ENCODE assay signal across 8 cellular contexts in the genomic region with DNA sequence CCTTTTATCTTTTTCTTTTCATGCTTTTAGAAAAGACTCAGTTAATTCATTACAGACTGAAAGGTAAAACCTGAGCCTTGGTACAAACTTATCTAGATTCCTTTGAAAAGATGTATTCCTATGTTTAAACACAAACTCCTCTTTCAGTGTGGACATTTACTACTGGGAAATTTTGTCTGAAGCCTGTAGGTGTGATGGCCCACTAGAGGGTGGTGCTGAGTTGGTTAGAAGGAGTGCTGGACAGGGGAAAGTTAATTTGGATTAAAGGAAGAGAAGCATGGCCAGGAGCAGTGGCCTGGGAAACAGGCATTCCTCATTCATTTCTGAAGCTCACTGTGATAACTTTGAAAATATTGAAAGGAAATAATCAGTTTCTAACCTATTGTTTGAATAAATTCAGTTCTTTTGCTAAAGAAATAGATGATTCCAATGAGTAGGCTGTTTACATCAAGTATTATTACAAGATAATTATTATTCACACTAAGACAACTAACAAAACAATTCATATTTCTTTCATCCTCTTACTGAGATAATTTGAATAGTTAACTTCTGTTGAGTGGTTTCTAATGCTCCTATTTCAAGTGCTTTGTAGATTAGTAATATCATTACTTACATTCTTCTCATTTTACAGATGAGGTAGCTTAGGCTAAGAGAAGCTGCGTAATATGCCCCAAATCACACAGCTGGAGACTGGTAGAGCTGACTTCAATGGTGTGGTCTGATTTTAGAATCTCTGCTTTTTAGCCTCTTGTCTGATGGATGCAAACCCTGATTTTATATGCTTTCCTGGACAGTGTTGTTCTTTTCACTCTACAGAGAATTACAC.
DNase-seq lines count a peak whose midpoint lies in the region; ATAC-seq, FAIRE-seq and TF ChIP-seq lines count a peak whose summit lies in the region.

No MANE protein-coding gene starts in this region.

- peak overlapping the region in 2 of 5 experiments; percentile 0 to 83 for H3K27ac Mint-ChIP-seq in brain

- H3K9me3 Mint-ChIP-seq in brain = no peaks in the 10 kb centered on the region

- H3K4me3 Mint-ChIP-seq in brain = no peak overlapping the region

- DNase-seq in GM04504 (ENCODE audit: low read depth) (peak; percentile 5), NCI-H2227 treated with DMSO at 0.1 percent for 48 hours (lab: John Stamatoyannopoulos, UW) (peak; percentile 25), kidney glomerular epithelial cell (lab: John Stamatoyannopoulos, UW) (peak; percentile 59), KG1 (lab: John Stamatoyannopoulos, UW) (no peak), NCI-H2107 treated with DMSO at 0.1 percent for 48 hours (lab: John Stamatoyannopoulos, UW; ENCODE audit: unreplicated experiment) (no peak)

- peaks cover 8% of the 10 kb centered on the region for H3K4me1 Mint-ChIP-seq in brain

- peak; percentile 53 for FAIRE-seq in A204.1 (lab: Jason Lieb, UNC)

- ATAC-seq in HG02623 (IDR thresholded peaks at IDR 0.05; ENCODE audit: unreplicated experiment) = peak; percentile 62

- H3K36me3 Mint-ChIP-seq in brain = peaks cover 9% of the 10 kb centered on the region

- no peaks in the 10 kb centered on the region for H3K27me3 Mint-ChIP-seq in brain

- peak; percentile 61 to 75 for TF ChIP-seq CTCF in brain (conservative IDR thresholded peaks at IDR 0.05)

Comparison
In these comparisons a context has a peak if more than half of its experiments do, and no peak if none do; other contexts are left out.
1. DNase-seq: peak in GM04504 (single experiment), NCI-H2227 treated with DMSO at 0.1 percent for 48 hours (single experiment) and kidney glomerular epithelial cell (single experiment); none in KG1 (single experiment) and NCI-H2107 treated with DMSO at 0.1 percent for 48 hours (single experiment).